Comparison of ENCODE assay signal across 1 cellular context in the genomic region with DNA sequence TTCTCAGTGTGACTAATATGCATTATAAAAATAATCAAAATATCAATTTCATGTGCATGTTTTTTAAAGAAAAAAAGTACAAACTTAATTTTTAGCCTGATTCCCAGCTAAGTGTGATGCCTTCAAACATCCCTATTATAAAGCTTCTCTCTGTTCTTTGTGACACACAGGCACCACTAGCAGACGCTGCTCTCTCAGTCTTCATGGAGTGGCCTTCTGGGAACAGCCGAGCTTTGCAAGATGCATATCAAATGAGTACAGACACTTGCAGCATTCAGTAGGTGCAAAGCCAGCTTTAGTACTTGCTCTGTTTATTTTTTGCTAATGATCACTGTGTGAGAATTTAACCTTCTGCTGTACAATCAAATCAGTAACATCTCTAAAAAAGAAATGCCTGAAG.
TF ChIP-seq lines count a peak whose summit lies in the region.

No MANE protein-coding gene starts in this region.

TF ChIP-seq in GM23338, 12 proteins besides CTCF, POLR2A, EP300 and RAD21 (continued from another document):
- TF ChIP-seq ZNF462 (CRISPR knock-in tag; IDR thresholded peaks at IDR 0.05) (no peak), EZH2phosphoT487 (IDR thresholded peaks at IDR 0.05; ENCODE audit: unreplicated experiment) (no peak), ZNF331 (CRISPR knock-in tag; IDR thresholded peaks at IDR 0.05; ENCODE audit: low read depth) (no peak)
- TF ChIP-seq, protein P1, sequence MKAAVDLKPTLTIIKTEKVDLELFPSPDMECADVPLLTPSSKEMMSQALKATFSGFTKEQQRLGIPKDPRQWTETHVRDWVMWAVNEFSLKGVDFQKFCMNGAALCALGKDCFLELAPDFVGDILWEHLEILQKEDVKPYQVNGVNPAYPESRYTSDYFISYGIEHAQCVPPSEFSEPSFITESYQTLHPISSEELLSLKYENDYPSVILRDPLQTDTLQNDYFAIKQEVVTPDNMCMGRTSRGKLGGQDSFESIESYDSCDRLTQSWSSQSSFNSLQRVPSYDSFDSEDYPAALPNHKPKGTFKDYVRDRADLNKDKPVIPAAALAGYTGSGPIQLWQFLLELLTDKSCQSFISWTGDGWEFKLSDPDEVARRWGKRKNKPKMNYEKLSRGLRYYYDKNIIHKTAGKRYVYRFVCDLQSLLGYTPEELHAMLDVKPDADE (IDR thresholded peaks at IDR 0.05): no peak
